Comparison of ENCODE assay signal across 27 cellular contexts in the genomic region with DNA sequence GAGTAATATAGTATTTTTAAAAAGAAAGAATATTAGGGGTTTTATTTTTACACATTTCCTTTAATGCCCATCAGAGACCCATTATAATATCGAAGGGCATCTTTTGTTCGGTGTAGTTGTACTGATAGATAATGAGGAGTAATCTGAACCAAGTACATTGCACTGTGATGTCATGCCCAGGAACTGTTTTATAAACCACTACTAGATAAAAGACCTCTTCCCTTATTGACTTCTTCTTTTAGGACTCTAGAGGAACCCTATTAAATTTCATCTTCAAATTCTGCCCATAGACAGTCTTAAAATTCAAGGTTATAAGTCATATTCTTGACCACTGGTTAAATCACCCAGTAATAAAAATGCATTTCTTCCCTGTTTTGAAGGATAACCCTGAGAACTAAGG.
"Had no signal": no experiment of that assay in that cellular context is flagged by ENCODE, and none has a peak within 500 bp of the region (broad histone marks: within the 10 kb centered on the region; RNA-seq: fewer than 3 reads in every experiment).

No MANE protein-coding gene starts in this region.

- DNase-seq: effector CD8-positive, alpha-beta T cell; endodermal cell; foreskin fibroblast; gastrocnemius medialis; head of caudate nucleus; kidney; right lobe of liver; small intestine; stimulated activated CD4-positive, alpha-beta T cell treated with anti-CD3 and anti-CD28 coated beads, Interleukin-15, amount 100 ng/mL, for 24 hours; stimulated activated CD4-positive, alpha-beta T cell treated with anti-CD3 and anti-CD28 coated beads, Interleukin-2, amount 100 ng/mL, for 48 hours; stimulated activated CD8-positive, alpha-beta memory T cell treated with anti-CD3 and anti-CD28 coated beads, Interleukin-4, amount 100 ng/mL, for 48 hours; stimulated activated naive CD4-positive, alpha-beta T cell; stimulated activated naive CD8-positive, alpha-beta T cell treated with anti-CD3 and anti-CD28 coated beads, Interleukin-15, amount 100 ng/mL, for 72 hours; transverse colon had no signal

- H3K36me3 ChIP-seq: gastrocnemius medialis, neural progenitor cell, right lobe of liver, suprapubic skin, transverse colon, vagina had no signal

- H3K27me3 ChIP-seq: gastrocnemius medialis, hepatocyte, neural progenitor cell, right lobe of liver, suprapubic skin, transverse colon, vagina had no signal

- H3K4me1 ChIP-seq: gastrocnemius medialis, neural progenitor cell, parathyroid adenoma had no signal

- H3K9me3 ChIP-seq: gastrocnemius medialis, right lobe of liver, suprapubic skin, transverse colon, vagina had no signal

- H3K4me1 Mint-ChIP-seq: endodermal cell had no signal

- H3K27me3 Mint-ChIP-seq: dendritic cell treated with granulocyte-macrophage colony-stimulating factor and Interleukin-4, amounts not matched to agents 40 ng/mL and 50 ng/mL, for 4 days; memory B cell; progenitor cell of endocrine pancreas; stimulated activated naive CD8-positive, alpha-beta T cell treated with anti-CD3 and anti-CD28 coated beads, Interleukin-15, amount 100 ng/mL, for 72 hours had no signal

- ATAC-seq: esophagus mucosa; gastrocnemius medialis; left lobe of liver; right lobe of liver; stimulated activated naive CD8-positive, alpha-beta T cell treated with anti-CD3 and anti-CD28 coated beads, Interleukin-15, amount 100 ng/mL, for 72 hours had no signal

- H3K4me3 Mint-ChIP-seq: dendritic cell treated with granulocyte-macrophage colony-stimulating factor and Interleukin-4, amounts not matched to agents 40 ng/mL and 50 ng/mL, for 4 days; endodermal cell; memory B cell; nephron; neural progenitor cell; stimulated activated naive CD8-positive, alpha-beta T cell treated with anti-CD3 and anti-CD28 coated beads, Interleukin-15, amount 100 ng/mL, for 72 hours had no signal

- H3K4me3 ChIP-seq: gastrocnemius medialis, hepatocyte, lung, neural progenitor cell, right lobe of liver, suprapubic skin, transverse colon, vagina had no signal

- H3K27ac ChIP-seq: epithelial cell of prostate, gastrocnemius medialis, hepatocyte, neural progenitor cell, parathyroid adenoma, right lobe of liver, suprapubic skin, transverse colon, vagina had no signal

- H3K27ac Mint-ChIP-seq: endodermal cell; memory B cell; nephron; neural progenitor cell; progenitor cell of endocrine pancreas; stimulated activated naive CD8-positive, alpha-beta T cell treated with anti-CD3 and anti-CD28 coated beads, Interleukin-15, amount 100 ng/mL, for 72 hours had no signal
